8 cellular contexts compared by ENCODE assay signal in genomic region chr2:25161055-25161781, GRCh38. TPM values are rescaled to one million over a fixed set of nuclear protein-coding genes. Genes with fewer than 3 reads are reported as not detected.
DNase-seq lines count a peak whose midpoint lies in the region; ATAC-seq and TF ChIP-seq lines count a peak whose summit lies in the region.

No MANE protein-coding gene starts in this region.

- H3K4me3 Mint-ChIP-seq in CD8-positive, alpha-beta T cell = peak overlapping the region; percentile 59

- peak overlapping the region; percentile 56 for H3K4me3 ChIP-seq in CD8-positive, alpha-beta T cell (ENCODE audit: low read depth, low read length)
- peak overlapping the region; percentile 71 for H3K4me3 ChIP-seq in adipocyte (ENCODE audit: low read length)

- peak overlapping the region; percentile 82 for H3K27ac Mint-ChIP-seq in CD8-positive, alpha-beta T cell

- TF ChIP-seq CTCF in CD8-positive, alpha-beta T cell (IDR thresholded peaks at IDR 0.05) = no peak

- intact Hi-C loops in CD8-positive, alpha-beta T cell (cut with DNase I, micrococcal nuclease) = no loop called here

- peaks cover 2% of the 10 kb centered on the region for H3K36me3 Mint-ChIP-seq in CD8-positive, alpha-beta T cell

- H3K27ac ChIP-seq in CD8-positive, alpha-beta T cell (ENCODE audit: low read depth, low read length) = peak overlapping the region; percentile 69

- no peaks in the 10 kb centered on the region for H3K9me3 Mint-ChIP-seq in CD8-positive, alpha-beta T cell

- H3K9ac ChIP-seq in adipocyte (ENCODE audit: low read length) = no peak overlapping the region

- no peaks in the 10 kb centered on the region for H3K9me3 ChIP-seq in CD8-positive, alpha-beta T cell (ENCODE audit: low read length)
- peaks cover 3% of the 10 kb centered on the region for H3K9me3 ChIP-seq in adipocyte (ENCODE audit: control insufficient read depth, low read length)

- POLR2A ChIA-PET in CD8-positive, alpha-beta T cell (lab: Charles Lee) = no interaction called here

- DNase-seq in CD8-positive, alpha-beta T cell = peak; percentile 37 to 87 (median 63)
- DNase-seq in T follicular helper cell (ENCODE audit: low read depth) = peak; percentile 73
- DNase-seq in adipocyte (ENCODE audit: low read depth) = no peak
- DNase-seq in left kidney (ENCODE audit: low read depth, low spot score) = peak; percentile 85
- DNase-seq in stimulated activated CD8-positive, alpha-beta memory T cell treated with anti-CD3 and anti-CD28 coated beads, Interleukin-15, amount 100 ng/mL, for 24 hours (ENCODE audit: low read depth) = peak; percentile 39
- no peak for DNase-seq in SHP77 (lab: John Stamatoyannopoulos, UW)
- no peak for DNase-seq in OCI-M2 (lab: John Stamatoyannopoulos, UW; ENCODE audit: unreplicated experiment)

- no peaks in the 10 kb centered on the region for H3K36me3 ChIP-seq in CD8-positive, alpha-beta T cell (ENCODE audit: insufficient read depth, low read length)
- H3K36me3 ChIP-seq in adipocyte (ENCODE audit: control insufficient read depth, insufficient read depth, low read length, severe bottlenecking) = no peaks in the 10 kb centered on the region

- peak; percentile 64 for ATAC-seq in CD8-positive, alpha-beta T cell
- ATAC-seq in GM18858 (IDR thresholded peaks at IDR 0.05; ENCODE audit: unreplicated experiment) = no peak

- H3K4me1 ChIP-seq in CD8-positive, alpha-beta T cell (ENCODE audit: insufficient read depth, low read length) = peaks cover 12% of the 10 kb centered on the region
- H3K4me1 ChIP-seq in adipocyte (ENCODE audit: control insufficient read depth, insufficient read depth, low read length) = no peaks in the 10 kb centered on the region

- H3K4me1 Mint-ChIP-seq in CD8-positive, alpha-beta T cell (ENCODE audit: low read depth) = peaks cover 24% of the 10 kb centered on the region

- CTCF ChIA-PET in CD8-positive, alpha-beta T cell (lab: Charles Lee) = no interaction called here

- no peaks in the 10 kb centered on the region for H3K27me3 ChIP-seq in CD8-positive, alpha-beta T cell (ENCODE audit: insufficient read depth, low read length)
- H3K27me3 ChIP-seq in adipocyte (replicated peaks; ENCODE audit: control insufficient read depth, insufficient read depth, low read length) = peaks cover 32% of the 10 kb centered on the region

- no peaks in the 10 kb centered on the region for H3K27me3 Mint-ChIP-seq in CD8-positive, alpha-beta T cell (ENCODE audit: low read depth)

RNA-seq across cellular contexts. Expression of gene POMC, which starts 7.2 kb away (rescaled TPM):
- total RNA-seq in CD8-positive, alpha-beta T cell = 1 to 10 TPM; 3.0 to 3.2 TPM

Comparison
In these comparisons a context has a peak if more than half of its experiments do, and no peak if none do; other contexts are left out.
1. DNase-seq: peak in CD8-positive, alpha-beta T cell (7 of 7), T follicular helper cell (single experiment), left kidney (single experiment) and stimulated activated CD8-positive, alpha-beta memory T cell treated with anti-CD3 and anti-CD28 coated beads, Interleukin-15, amount 100 ng/mL, for 24 hours (single experiment); none in adipocyte (single experiment), SHP77 (0 of 2) and OCI-M2 (single experiment).